2 cellular contexts compared by ENCODE assay signal in genomic region chr11:125163431-125164011, GRCh38.
TF ChIP-seq lines count a peak whose summit lies in the region.

No MANE protein-coding gene starts in this region.

TF ChIP-seq in GM23338, 12 proteins besides CTCF, POLR2A, EP300 and RAD21 (continued from another document):
- TF ChIP-seq CREB1 (CRISPR knock-in tag; IDR thresholded peaks at IDR 0.05; ENCODE audit: low read depth), result no peak
- TF ChIP-seq, protein P1, sequence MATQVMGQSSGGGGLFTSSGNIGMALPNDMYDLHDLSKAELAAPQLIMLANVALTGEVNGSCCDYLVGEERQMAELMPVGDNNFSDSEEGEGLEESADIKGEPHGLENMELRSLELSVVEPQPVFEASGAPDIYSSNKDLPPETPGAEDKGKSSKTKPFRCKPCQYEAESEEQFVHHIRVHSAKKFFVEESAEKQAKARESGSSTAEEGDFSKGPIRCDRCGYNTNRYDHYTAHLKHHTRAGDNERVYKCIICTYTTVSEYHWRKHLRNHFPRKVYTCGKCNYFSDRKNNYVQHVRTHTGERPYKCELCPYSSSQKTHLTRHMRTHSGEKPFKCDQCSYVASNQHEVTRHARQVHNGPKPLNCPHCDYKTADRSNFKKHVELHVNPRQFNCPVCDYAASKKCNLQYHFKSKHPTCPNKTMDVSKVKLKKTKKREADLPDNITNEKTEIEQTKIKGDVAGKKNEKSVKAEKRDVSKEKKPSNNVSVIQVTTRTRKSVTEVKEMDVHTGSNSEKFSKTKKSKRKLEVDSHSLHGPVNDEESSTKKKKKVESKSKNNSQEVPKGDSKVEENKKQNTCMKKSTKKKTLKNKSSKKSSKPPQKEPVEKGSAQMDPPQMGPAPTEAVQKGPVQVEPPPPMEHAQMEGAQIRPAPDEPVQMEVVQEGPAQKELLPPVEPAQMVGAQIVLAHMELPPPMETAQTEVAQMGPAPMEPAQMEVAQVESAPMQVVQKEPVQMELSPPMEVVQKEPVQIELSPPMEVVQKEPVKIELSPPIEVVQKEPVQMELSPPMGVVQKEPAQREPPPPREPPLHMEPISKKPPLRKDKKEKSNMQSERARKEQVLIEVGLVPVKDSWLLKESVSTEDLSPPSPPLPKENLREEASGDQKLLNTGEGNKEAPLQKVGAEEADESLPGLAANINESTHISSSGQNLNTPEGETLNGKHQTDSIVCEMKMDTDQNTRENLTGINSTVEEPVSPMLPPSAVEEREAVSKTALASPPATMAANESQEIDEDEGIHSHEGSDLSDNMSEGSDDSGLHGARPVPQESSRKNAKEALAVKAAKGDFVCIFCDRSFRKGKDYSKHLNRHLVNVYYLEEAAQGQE (IDR thresholded peaks at IDR 0.05; ENCODE audit: unreplicated experiment), result no peak
- TF ChIP-seq EZH2phosphoT487 (IDR thresholded peaks at IDR 0.05; ENCODE audit: unreplicated experiment), result no peak
- TF ChIP-seq ZNF462 (CRISPR knock-in tag; IDR thresholded peaks at IDR 0.05), result peak; percentile 50; the same call in 1 of the 2 replicates
- TF ChIP-seq STAT1 (IDR thresholded peaks at IDR 0.05; ENCODE audit: unreplicated experiment), result no peak
- no peak for TF ChIP-seq POLR2AphosphoS5 (IDR thresholded peaks at IDR 0.05; ENCODE audit: low read depth)

TF ChIP-seq in SK-N-SH, 30 proteins besides CTCF, POLR2A, EP300 and RAD21 (continued from another document):
- TF ChIP-seq YY1 (IDR thresholded peaks at IDR 0.05; ENCODE audit: low read depth), result no peak
- no peak for TF ChIP-seq MAX (IDR thresholded peaks at IDR 0.05; ENCODE audit: low read depth)
- no peak for TF ChIP-seq RCOR1 (IDR thresholded peaks at IDR 0.05; ENCODE audit: low read length)
- no peak for TF ChIP-seq GABPA (IDR thresholded peaks at IDR 0.05; ENCODE audit: low read depth)
- no peak for TF ChIP-seq RXRA (IDR thresholded peaks at IDR 0.05; ENCODE audit: borderline replicate concordance, low read depth)
- TF ChIP-seq, protein P2, sequence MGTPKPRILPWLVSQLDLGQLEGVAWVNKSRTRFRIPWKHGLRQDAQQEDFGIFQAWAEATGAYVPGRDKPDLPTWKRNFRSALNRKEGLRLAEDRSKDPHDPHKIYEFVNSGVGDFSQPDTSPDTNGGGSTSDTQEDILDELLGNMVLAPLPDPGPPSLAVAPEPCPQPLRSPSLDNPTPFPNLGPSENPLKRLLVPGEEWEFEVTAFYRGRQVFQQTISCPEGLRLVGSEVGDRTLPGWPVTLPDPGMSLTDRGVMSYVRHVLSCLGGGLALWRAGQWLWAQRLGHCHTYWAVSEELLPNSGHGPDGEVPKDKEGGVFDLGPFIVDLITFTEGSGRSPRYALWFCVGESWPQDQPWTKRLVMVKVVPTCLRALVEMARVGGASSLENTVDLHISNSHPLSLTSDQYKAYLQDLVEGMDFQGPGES (IDR thresholded peaks at IDR 0.05; ENCODE audit: low read depth, low read length), result no peak
- TF ChIP-seq, protein P3, sequence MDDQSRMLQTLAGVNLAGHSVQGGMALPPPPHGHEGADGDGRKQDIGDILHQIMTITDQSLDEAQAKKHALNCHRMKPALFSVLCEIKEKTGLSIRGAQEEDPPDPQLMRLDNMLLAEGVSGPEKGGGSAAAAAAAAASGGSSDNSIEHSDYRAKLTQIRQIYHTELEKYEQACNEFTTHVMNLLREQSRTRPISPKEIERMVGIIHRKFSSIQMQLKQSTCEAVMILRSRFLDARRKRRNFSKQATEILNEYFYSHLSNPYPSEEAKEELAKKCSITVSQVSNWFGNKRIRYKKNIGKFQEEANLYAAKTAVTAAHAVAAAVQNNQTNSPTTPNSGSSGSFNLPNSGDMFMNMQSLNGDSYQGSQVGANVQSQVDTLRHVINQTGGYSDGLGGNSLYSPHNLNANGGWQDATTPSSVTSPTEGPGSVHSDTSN (IDR thresholded peaks at IDR 0.05), result no peak
- no peak for TF ChIP-seq SIN3A (IDR thresholded peaks at IDR 0.05; ENCODE audit: borderline replicate concordance, low read depth, low read length)
- no peak for TF ChIP-seq NRF1 (IDR thresholded peaks at IDR 0.05; ENCODE audit: low read depth, low read length)
- TF ChIP-seq NFIC (IDR thresholded peaks at IDR 0.05; ENCODE audit: borderline replicate concordance), result no peak
- TF ChIP-seq USF2 (IDR thresholded peaks at IDR 0.05; ENCODE audit: borderline replicate concordance, low read depth, low read length), result no peak
- no peak for TF ChIP-seq JUND (IDR thresholded peaks at IDR 0.05)
- no peak for TF ChIP-seq ELF1 (IDR thresholded peaks at IDR 0.05)
- TF ChIP-seq, protein P4, sequence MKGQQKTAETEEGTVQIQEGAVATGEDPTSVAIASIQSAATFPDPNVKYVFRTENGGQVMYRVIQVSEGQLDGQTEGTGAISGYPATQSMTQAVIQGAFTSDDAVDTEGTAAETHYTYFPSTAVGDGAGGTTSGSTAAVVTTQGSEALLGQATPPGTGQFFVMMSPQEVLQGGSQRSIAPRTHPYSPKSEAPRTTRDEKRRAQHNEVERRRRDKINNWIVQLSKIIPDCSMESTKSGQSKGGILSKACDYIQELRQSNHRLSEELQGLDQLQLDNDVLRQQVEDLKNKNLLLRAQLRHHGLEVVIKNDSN (IDR thresholded peaks at IDR 0.05; ENCODE audit: borderline replicate concordance, low read depth), result no peak
- no peak for TF ChIP-seq MEF2A (IDR thresholded peaks at IDR 0.05; ENCODE audit: borderline replicate concordance, low read depth)
- no peak for TF ChIP-seq CHD2 (IDR thresholded peaks at IDR 0.05; ENCODE audit: low read length, partially characterized antibody)
- no peak for TF ChIP-seq SMC3 (IDR thresholded peaks at IDR 0.05; ENCODE audit: low read depth, low read length)
